14 cellular contexts compared by ENCODE assay signal in the genomic region with DNA sequence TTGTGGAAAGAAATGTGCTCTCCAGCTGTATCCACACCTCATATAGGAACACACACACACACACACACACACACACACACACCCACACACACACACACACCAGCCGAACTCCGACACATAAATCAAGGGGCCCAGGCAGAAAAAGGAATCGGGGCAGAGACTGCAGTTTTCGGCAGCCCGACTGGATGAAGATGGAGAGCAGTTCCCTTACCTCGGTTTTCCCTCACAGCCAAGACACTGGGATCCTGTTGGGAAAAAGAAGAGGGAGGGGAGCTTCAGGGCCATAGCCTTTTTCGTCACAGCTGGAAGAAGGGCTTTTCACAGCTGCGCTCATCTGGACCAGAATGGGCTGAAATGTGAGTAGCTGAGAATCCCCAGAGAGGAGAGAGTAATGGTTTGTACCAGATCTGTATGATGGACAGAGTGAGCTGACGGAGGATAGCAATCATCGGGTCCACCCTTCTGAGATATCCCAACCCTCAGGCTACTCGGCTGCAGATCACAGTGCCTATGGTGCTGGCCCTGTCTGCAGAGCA. TPM values are rescaled to one million over a fixed set of nuclear protein-coding genes. Genes with fewer than 3 reads are reported as not detected.
DNase-seq lines count a peak whose midpoint lies in the region; ATAC-seq, FAIRE-seq and TF ChIP-seq lines count a peak whose summit lies in the region.
"Had no signal": no experiment of that assay in that cellular context is flagged by ENCODE, and none has a peak within 500 bp of the region (broad histone marks: within the 10 kb centered on the region; RNA-seq: fewer than 3 reads in every experiment).

No MANE protein-coding gene starts in this region.

- 82% methylated on average over 11 of the region's 11 CpGs for WGBS in A549 (ENCODE audit: missing lambda C conversion rate)

- POLR2A ChIA-PET in A549 (lab: Yijun Ruan, JAX), result interaction anchor here (0.9 kb wide), 1 partner anchor 9 kb away, joined by 3 read pairs; no protein-coding TSS in a partner anchor

- TF ChIP-seq RAD21 in A549 (conservative IDR thresholded peaks at IDR 0.05 in 1 of 2, IDR thresholded peaks at IDR 0.05 in 1 of 2), result no peak

- no peak overlapping the region for H3K4me3 Mint-ChIP-seq in T-helper 17 cell
- peak overlapping the region; percentile 67 for H3K4me3 Mint-ChIP-seq in glutamatergic neuron (ENCODE audit: unreplicated experiment)
- peak overlapping the region; percentile 7 for H3K4me3 Mint-ChIP-seq in osteocyte (ENCODE audit: unreplicated experiment)

- H3K4me3 ChIP-seq in A549, result no peak overlapping the region

- no peak overlapping the region for H3K4me2 ChIP-seq in A549

- peaks cover 6% of the 10 kb centered on the region for H3K36me3 Mint-ChIP-seq in T-helper 17 cell (ENCODE audit: low read depth)
- peaks cover 19% of the 10 kb centered on the region for H3K36me3 Mint-ChIP-seq in glutamatergic neuron (ENCODE audit: unreplicated experiment)
- peaks cover 33% of the 10 kb centered on the region for H3K36me3 Mint-ChIP-seq in osteocyte (ENCODE audit: unreplicated experiment)

- H3K27me3 Mint-ChIP-seq in T-helper 17 cell (no peaks in the 10 kb centered on the region), glutamatergic neuron (ENCODE audit: unreplicated experiment) (peaks cover 30% of the 10 kb centered on the region), osteocyte (ENCODE audit: unreplicated experiment) (no peaks in the 10 kb centered on the region)

- FAIRE-seq in A549 (lab: Jason Lieb, UNC), result no peak
- FAIRE-seq in frontal cortex (lab: Jason Lieb, UNC), result no peak
- FAIRE-seq: A204.1, D721Med, islet of Langerhans had no signal

- peak overlapping the region; percentile 53 for H3K27ac Mint-ChIP-seq in T-helper 17 cell
- peak overlapping the region; percentile 90 for H3K27ac Mint-ChIP-seq in glutamatergic neuron (ENCODE audit: unreplicated experiment)
- H3K27ac Mint-ChIP-seq in osteocyte (ENCODE audit: unreplicated experiment), result peak overlapping the region; percentile 50

- H3K4me1 ChIP-seq in A549, result no peaks in the 10 kb centered on the region

- no peak for TF ChIP-seq EP300 in A549 (IDR thresholded peaks at IDR 0.05)

- H3K9me3 ChIP-seq in A549 (no peaks in the 10 kb centered on the region), T-helper 17 cell (ENCODE audit: control insufficient read depth, low read length, poor library complexity, severe bottlenecking) (no peaks in the 10 kb centered on the region)

- H3K4me1 Mint-ChIP-seq in T-helper 17 cell, result peaks cover 46% of the 10 kb centered on the region
- peaks cover 49% of the 10 kb centered on the region for H3K4me1 Mint-ChIP-seq in glutamatergic neuron (ENCODE audit: low read depth, unreplicated experiment)
- H3K4me1 Mint-ChIP-seq in osteocyte (ENCODE audit: unreplicated experiment), result peaks cover 20% of the 10 kb centered on the region

- TF ChIP-seq CTCF in A549 (IDR thresholded peaks at IDR 0.05), result no peak
- TF ChIP-seq CTCF in glutamatergic neuron (IDR thresholded peaks at IDR 0.05; ENCODE audit: partially characterized antibody, unreplicated experiment), result no peak
- no peak for TF ChIP-seq CTCF in osteocyte (IDR thresholded peaks at IDR 0.05)

- CTCF ChIA-PET in A549 (lab: Yijun Ruan, JAX), result interaction anchor here (0.7 to 18.2 kb wide), 6 partner anchors 10 to 246 kb away, joined by 3 to 530 read pairs (median 16); a partner anchor contains a TSS

- H3K9me3 Mint-ChIP-seq in glutamatergic neuron (ENCODE audit: unreplicated experiment), result peaks cover 28% of the 10 kb centered on the region
- H3K9me3 Mint-ChIP-seq in osteocyte (ENCODE audit: unreplicated experiment), result no peaks in the 10 kb centered on the region

- H3K27ac ChIP-seq in A549, result no peak overlapping the region

- DNase-seq in A549 (ENCODE audit: low read depth in 1 of 2, low spot score in 1 of 2) (no peak), T-helper 17 cell (no peak), glutamatergic neuron (peak; percentile 65), osteocyte (ENCODE audit: extremely low spot score, unreplicated experiment) (no peak), frontal cortex (ENCODE audit: low spot score in 2 of 2) (no peak), ureter (ENCODE audit: low spot score) (no peak), NCI-H1048 (lab: John Stamatoyannopoulos, UW) (no peak)
- DNase-seq: activated CD4-positive, CD25-positive, alpha-beta regulatory T cell; activated CD8-positive, alpha-beta memory T cell treated with anti-CD3 and anti-CD28 coated beads, Interleukin-2, amount 50 U/mL, for 48 hours; cortex of kidney had no signal

- TF ChIP-seq POLR2A in A549 (IDR thresholded peaks at IDR 0.05; ENCODE audit: low read length), result no peak

- ATAC-seq in A549, result peak; percentile 37; a peak in 2 of 6 replicates
- ATAC-seq in T-helper 17 cell, result no peak
- ATAC-seq in SK-N-SH treated with all-trans-retinoic acid at 6 μM for 48 hours, result no peak

TF ChIP-seq in A549, 52 proteins besides CTCF, POLR2A, EP300 and RAD21:
- TF ChIP-seq POLR2AphosphoS2 (conservative IDR thresholded peaks at IDR 0.05; ENCODE audit: low read length) (no peak), RNF2 (IDR thresholded peaks at IDR 0.05; ENCODE audit: borderline replicate concordance, low read depth) (no peak), HOXA7 (CRISPR knock-in tag; IDR thresholded peaks at IDR 0.05) (no peak), MAZ (IDR thresholded peaks at IDR 0.05; ENCODE audit: borderline replicate concordance, low read depth, low read length) (no peak), CBX2 (IDR thresholded peaks at IDR 0.05; ENCODE audit: borderline replicate concordance, low read depth) (no peak), NR3C1 (IDR thresholded peaks at IDR 0.05) (no peak)

TF ChIP-seq in SK-N-SH treated with all-trans-retinoic acid at 6 μM for 48 hours, 23 proteins besides CTCF, POLR2A, EP300 and RAD21 (continues in another document):
- TF ChIP-seq ZC3H10 (CRISPR knock-in tag; IDR thresholded peaks at IDR 0.05), result no peak
- TF ChIP-seq, protein P1, sequence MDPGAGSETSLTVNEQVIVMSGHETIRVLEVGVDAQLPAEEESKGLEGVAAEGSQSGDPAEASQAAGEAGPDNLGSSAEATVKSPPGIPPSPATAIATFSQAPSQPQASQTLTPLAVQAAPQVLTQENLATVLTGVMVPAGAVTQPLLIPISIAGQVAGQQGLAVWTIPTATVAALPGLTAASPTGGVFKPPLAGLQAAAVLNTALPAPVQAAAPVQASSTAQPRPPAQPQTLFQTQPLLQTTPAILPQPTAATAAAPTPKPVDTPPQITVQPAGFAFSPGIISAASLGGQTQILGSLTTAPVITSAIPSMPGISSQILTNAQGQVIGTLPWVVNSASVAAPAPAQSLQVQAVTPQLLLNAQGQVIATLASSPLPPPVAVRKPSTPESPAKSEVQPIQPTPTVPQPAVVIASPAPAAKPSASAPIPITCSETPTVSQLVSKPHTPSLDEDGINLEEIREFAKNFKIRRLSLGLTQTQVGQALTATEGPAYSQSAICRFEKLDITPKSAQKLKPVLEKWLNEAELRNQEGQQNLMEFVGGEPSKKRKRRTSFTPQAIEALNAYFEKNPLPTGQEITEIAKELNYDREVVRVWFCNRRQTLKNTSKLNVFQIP (CRISPR knock-in tag; IDR thresholded peaks at IDR 0.05; ENCODE audit: borderline replicate concordance, low read depth), result no peak
- no peak for TF ChIP-seq ZNF70 (CRISPR knock-in tag; IDR thresholded peaks at IDR 0.05)
- TF ChIP-seq ESRRG (CRISPR knock-in tag; IDR thresholded peaks at IDR 0.05), result no peak
- no peak for TF ChIP-seq ZFP30 (CRISPR knock-in tag; IDR thresholded peaks at IDR 0.05)
- TF ChIP-seq, protein P2, sequence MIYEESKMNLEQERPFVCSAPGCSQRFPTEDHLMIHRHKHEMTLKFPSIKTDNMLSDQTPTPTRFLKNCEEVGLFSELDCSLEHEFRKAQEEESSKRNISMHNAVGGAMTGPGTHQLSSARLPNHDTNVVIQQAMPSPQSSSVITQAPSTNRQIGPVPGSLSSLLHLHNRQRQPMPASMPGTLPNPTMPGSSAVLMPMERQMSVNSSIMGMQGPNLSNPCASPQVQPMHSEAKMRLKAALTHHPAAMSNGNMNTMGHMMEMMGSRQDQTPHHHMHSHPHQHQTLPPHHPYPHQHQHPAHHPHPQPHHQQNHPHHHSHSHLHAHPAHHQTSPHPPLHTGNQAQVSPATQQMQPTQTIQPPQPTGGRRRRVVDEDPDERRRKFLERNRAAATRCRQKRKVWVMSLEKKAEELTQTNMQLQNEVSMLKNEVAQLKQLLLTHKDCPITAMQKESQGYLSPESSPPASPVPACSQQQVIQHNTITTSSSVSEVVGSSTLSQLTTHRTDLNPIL (CRISPR knock-in tag; IDR thresholded peaks at IDR 0.05; ENCODE audit: low read depth), result no peak

RNA-seq across cellular contexts. Expression of a gene that starts 37.7 kb away (rescaled TPM):
- polyA plus RNA-seq in A549 (2011; rRNA removed) (9.2 and 13.0 TPM in 2 replicates), A549 (2017; fragmentation: RNase III; extraction: RNeasy Plus Mini Kit Qiagen cat#74134 plus additional on column Dnase treatment) (9.0 to 9.7 TPM (median 9.4 TPM) in 3 replicates)
- polyA plus RNA-seq in A549 (2012; cell fraction: cytosol; rRNA removed), result 10.0 and 12.9 TPM in 2 replicates
- 23.4 and 28.2 TPM in 2 replicates for polyA plus RNA-seq in A549 (2012; cell fraction: nucleus; rRNA removed)
- polyA minus RNA-seq in A549 (2011; rRNA and poly(A)+ RNA removed), result 25.3 and 29.0 TPM in 2 replicates
- total RNA-seq in T-helper 17 cell (10 to 100 TPM; 35.7 to 51.9 TPM), glutamatergic neuron (ENCODE audit: unreplicated experiment) (156 TPM), osteocyte (14.9 and 17.5 TPM in 2 replicates), frontal cortex (24.5 TPM), ureter (146 TPM)

RNA-seq across cellular contexts. Expression of a gene that starts 45.3 kb away (rescaled TPM):
- polyA plus RNA-seq in A549 (2011; rRNA removed) (49.1 and 51.9 TPM in 2 replicates), A549 (2017; fragmentation: RNase III; extraction: RNeasy Plus Mini Kit Qiagen cat#74134 plus additional on column Dnase treatment) (26.9 to 27.8 TPM (median 27.2 TPM) in 3 replicates)
- polyA plus RNA-seq in A549 (2012; cell fraction: cytosol; rRNA removed), result 18.5 and 22.6 TPM in 2 replicates
- polyA plus RNA-seq in A549 (2012; cell fraction: nucleus; rRNA removed), result 17.7 and 22.8 TPM in 2 replicates
- 52.6 and 57.4 TPM in 2 replicates for polyA minus RNA-seq in A549 (2011; rRNA and poly(A)+ RNA removed)
- total RNA-seq in T-helper 17 cell (100 to 1,000 TPM; 207 to 266 TPM), glutamatergic neuron (ENCODE audit: unreplicated experiment) (45.3 TPM), osteocyte (46.1 and 47.4 TPM in 2 replicates), frontal cortex (42.4 TPM), ureter (59.0 TPM)

RNA-seq across cellular contexts. Expression of a gene that starts 59.3 kb away (rescaled TPM):
- 38.9 and 48.9 TPM in 2 replicates for polyA plus RNA-seq in A549 (2011; rRNA removed)
- polyA plus RNA-seq in A549 (2012; cell fraction: cytosol; rRNA removed), result 2.7 and 3.4 TPM in 2 replicates
- polyA plus RNA-seq in A549 (2012; cell fraction: nucleus; rRNA removed), result 11.4 and 22.1 TPM in 2 replicates
- 4.6 to 5.7 TPM (median 5.7 TPM) in 3 replicates for polyA plus RNA-seq in A549 (2017; fragmentation: RNase III; extraction: RNeasy Plus Mini Kit Qiagen cat#74134 plus additional on column Dnase treatment)
- polyA minus RNA-seq in A549 (2011; rRNA and poly(A)+ RNA removed), result 55.7 and 61.1 TPM in 2 replicates
- total RNA-seq in T-helper 17 cell, result 100 to 1,000 TPM; 205 to 225 TPM
- 93.9 TPM for total RNA-seq in glutamatergic neuron (ENCODE audit: unreplicated experiment)
- 70.8 and 77.3 TPM in 2 replicates for total RNA-seq in osteocyte
- 46.9 TPM for total RNA-seq in frontal cortex
- 145 TPM for total RNA-seq in ureter

Comparison
In these comparisons a context has a peak if more than half of its experiments do, and no peak if none do; other contexts are left out.
1. ATAC-seq: peak in A549 (2 of 2); none in T-helper 17 cell (single experiment) and SK-N-SH treated with all-trans-retinoic acid at 6 μM for 48 hours (single experiment).
2. Peak in every context shown above with its lines, with median percentiles within 50 percentile points of each other: H3K27ac Mint-ChIP-seq.